ENCODE assay signal across 8 cellular contexts in the genomic region with DNA sequence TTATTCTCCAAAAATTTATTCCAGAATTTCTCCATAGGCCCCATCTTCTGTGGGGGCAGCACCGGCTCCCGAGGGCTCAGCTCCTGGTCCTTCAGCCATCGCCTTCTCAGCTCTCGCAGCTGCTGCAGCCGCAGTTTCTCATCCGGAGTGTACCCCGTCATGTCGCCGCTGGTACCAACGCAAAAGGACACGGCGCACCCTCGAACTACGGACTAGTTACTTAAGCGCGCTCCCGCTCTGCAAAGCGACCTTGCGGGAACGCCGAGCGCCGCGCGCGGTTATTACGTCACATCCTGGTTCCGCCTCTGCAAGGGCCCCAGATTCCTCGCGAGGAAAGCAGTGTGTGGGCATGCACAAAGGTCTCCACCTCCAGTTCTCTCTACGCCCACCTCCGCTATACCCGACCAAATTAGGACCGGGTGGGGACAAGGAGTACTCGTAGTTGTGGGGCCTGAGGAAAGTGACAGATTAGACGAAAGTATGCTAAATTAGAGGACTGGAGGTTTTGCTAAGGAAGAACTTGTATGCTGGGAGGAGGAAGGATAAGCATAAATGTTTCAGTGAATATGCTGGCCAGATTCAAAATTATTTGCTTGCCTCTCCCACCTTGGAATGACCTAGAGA. TPM values are rescaled to one million over a fixed set of nuclear protein-coding genes. Genes with fewer than 3 reads are reported as not detected.
DNase-seq lines count a peak whose midpoint lies in the region; ATAC-seq, FAIRE-seq and TF ChIP-seq lines count a peak whose summit lies in the region.

TSS of gene NDUFB6 (minus strand) at position 260 of the 624 bp plus-strand sequence. CDS start at position 161, 99 bp downstream.

- H3K9me2 ChIP-seq in OCI-LY7 (ENCODE audit: insufficient read depth, low read length): no peaks in the 10 kb centered on the region

- CTCF ChIA-PET in OCI-LY7 (lab: Charles Lee; ENCODE audit: unreplicated experiment) (interaction anchor here (1.2 to 2.1 kb wide), 4 partner anchors 8 to 194 kb away, joined by 3 to 10 read pairs (median 8); no protein-coding TSS in a partner anchor), endothelial cell of umbilical vein (lab: Charles Lee) (interaction anchor here (1.0 to 20.3 kb wide), 14 partner anchors 8 to 395 kb away, joined by 3 to 1384 read pairs (median 8); partner anchors contain the start of genes ACO1, RIGI, SMIM27 and TOPORS)

- H3K79me2 ChIP-seq in OCI-LY7 (ENCODE audit: insufficient read depth, low read depth, low read length) (peaks cover 34% of the 10 kb centered on the region), endothelial cell of umbilical vein (ENCODE audit: control insufficient read depth, insufficient read depth, low read length) (peaks cover 30% of the 10 kb centered on the region)

- H3K4me2 ChIP-seq in OCI-LY7 (ENCODE audit: low read length): peak within 1 kb of the TSS; percentile 93
- H3K4me2 ChIP-seq in endothelial cell of umbilical vein (ENCODE audit: insufficient read depth, low read length): peak within 1 kb of the TSS; percentile 86

- H3K9me1 ChIP-seq in endothelial cell of umbilical vein (replicated peaks; ENCODE audit: control insufficient read depth, extremely low read depth, insufficient read depth, low read length): no peaks in the 10 kb centered on the region

- no TSS peak for BruUV-seq in OCI-LY7 (replicated peaks; lab: Mats Ljungman, UMichigan)
- no TSS peak for BruUV-seq in endothelial cell of umbilical vein (replicated peaks; lab: Mats Ljungman, UMichigan)

- no peaks in the 10 kb centered on the region for H3K9me3 ChIP-seq in OCI-LY7 (ENCODE audit: low read length)
- no peaks in the 10 kb centered on the region for H3K9me3 ChIP-seq in endothelial cell of umbilical vein (replicated peaks; ENCODE audit: control insufficient read depth, insufficient read depth, low read length)
- no peaks in the 10 kb centered on the region for H3K9me3 ChIP-seq in mononuclear cell (ENCODE audit: low read depth, low read length)

- ATAC-seq in GM21526 (IDR thresholded peaks at IDR 0.05; ENCODE audit: low FRiP score, unreplicated experiment): peak; percentile 80

- intact Hi-C loops in OCI-LY7 (cut with micrococcal nuclease; ENCODE audit: unreplicated experiment) (loop anchor here (1.0 to 5.0 kb wide), 4 partner anchors 21 to 195 kb away; partner anchors contain the start of genes ACO1, SMIM27 and TOPORS), endothelial cell of umbilical vein (cut with micrococcal nuclease) (loop anchor here (1.0 kb wide), 5 partner anchors 21 to 194 kb away; partner anchors contain the start of genes ACO1, RIGI, SMIM27 and TOPORS)

- peak; percentile 81 for FAIRE-seq in endothelial cell of umbilical vein (lab: Jason Lieb, UNC)

- TF ChIP-seq CTCF in OCI-LY7 (conservative IDR thresholded peaks at IDR 0.05; ENCODE audit: low read length) (no peak), endothelial cell of umbilical vein (IDR thresholded peaks at IDR 0.05; ENCODE audit: extremely low read depth in 1 of 2, insufficient read depth in 1 of 2, low read depth in 1 of 2, low read length in 2 of 2) (no peak)

- 0 out of 2 replicates have a peak, but pooled peaks cover 8% of the 10 kb centered on the region for H4K20me1 ChIP-seq in OCI-LY7 (ENCODE audit: insufficient read depth, low read length)
- H4K20me1 ChIP-seq in endothelial cell of umbilical vein (replicated peaks; ENCODE audit: control insufficient read depth, extremely low read depth, insufficient read depth, low read length): no peaks in the 10 kb centered on the region

- H3K36me3 ChIP-seq in OCI-LY7 (ENCODE audit: insufficient read depth, low read length) (peaks cover 14% of the 10 kb centered on the region), endothelial cell of umbilical vein (ENCODE audit: control insufficient read depth in 2 of 2, extremely low read depth in 1 of 2, insufficient read depth in 2 of 2, low read length in 2 of 2) (no peaks in the 10 kb centered on the region)

- peak within 1 kb of the TSS; percentile 76 for H3K9ac ChIP-seq in endothelial cell of umbilical vein (replicated peaks; ENCODE audit: extremely low read depth, insufficient read depth, low read length)

- POLR2A ChIA-PET in OCI-LY7 (lab: Charles Lee): interaction anchor here (0.5 to 3.5 kb wide), 18 partner anchors 9 to 453 kb away, joined by 3 to 19 read pairs (median 6); partner anchors contain the start of gene RIGI
- POLR2A ChIA-PET in endothelial cell of umbilical vein (lab: Charles Lee): interaction anchor here (0.6 kb wide), 1 partner anchor 412 kb away, joined by 6 read pairs; no protein-coding TSS in a partner anchor

- H3K27me3 ChIP-seq in endothelial cell of umbilical vein (ENCODE audit: control insufficient read depth in 2 of 2, insufficient read depth in 2 of 2, low read length in 2 of 2) (peaks cover 0 to 4% of the 10 kb centered on the region in 2 experiments), mononuclear cell (ENCODE audit: insufficient read depth, low read length) (peaks cover 4% of the 10 kb centered on the region)

- DNase-seq in D341Med (ENCODE audit: low spot score): peak; percentile 92
- DNase-seq in HuH-7.5 (ENCODE audit: low spot score): peak; percentile 63
- DNase-seq in OCI-LY7 (ENCODE audit: low spot score): peak; percentile 98
- DNase-seq in activated T-cell treated with anti-CD3 and anti-CD28 coated beads for 1 hour (ENCODE audit: low read depth): peak; percentile 90
- DNase-seq in endothelial cell of umbilical vein (ENCODE audit: low read depth, low spot score): peak; percentile 92
- peak; percentile 93 to 96 for DNase-seq in stimulated activated CD8-positive, alpha-beta memory T cell treated with anti-CD3 and anti-CD28 coated beads, Interleukin-4, amount 100 ng/mL, for 1 hour (ENCODE audit: low read depth in 2 of 2, low spot score in 1 of 2)

- peak within 1 kb of the TSS; percentile 77 for H3K27ac ChIP-seq in OCI-LY7 (ENCODE audit: low read depth, low read length, poor library complexity, severe bottlenecking)
- H3K27ac ChIP-seq in endothelial cell of umbilical vein (ENCODE audit: insufficient read depth, low read depth, low read length): peak within 1 kb of the TSS; percentile 54

- dilution Hi-C loops in endothelial cell of umbilical vein (cut with MboI; ENCODE audit: extremely low pct_ligation_motif_present, low sequenced_read_pairs): loop anchor here (25.0 kb wide), 1 partner anchor 186 kb away; the partner anchor contains the start of gene ACO1

- H3K4me1 ChIP-seq in OCI-LY7 (ENCODE audit: insufficient read depth, low read length, poor library complexity, severe bottlenecking) (peaks cover 37% of the 10 kb centered on the region), endothelial cell of umbilical vein (ENCODE audit: control insufficient read depth, extremely low read depth, insufficient read depth, low read length) (peaks cover 18% of the 10 kb centered on the region), mononuclear cell (ENCODE audit: insufficient read depth, low read length) (peaks cover 15% of the 10 kb centered on the region)

- H3K4me3 ChIP-seq in OCI-LY7 (ENCODE audit: low read depth, low read length, poor library complexity, severe bottlenecking) (peak within 1 kb of the TSS; percentile 98), endothelial cell of umbilical vein (replicated peaks in 1 of 3; ENCODE audit: insufficient read depth in 1 of 3, low read depth in 1 of 3, low read length in 3 of 3) (peak within 1 kb of the TSS; percentile 78 to 89 (median 88)), mononuclear cell (ENCODE audit: low read length) (peak within 1 kb of the TSS; percentile 94)

- TF ChIP-seq POLR2A in endothelial cell of umbilical vein (IDR thresholded peaks at IDR 0.05; ENCODE audit: low read depth, low read length): peak; percentile 76

- H2AFZ ChIP-seq in OCI-LY7 (ENCODE audit: low read length) (peak within 1 kb of the TSS; percentile 83), endothelial cell of umbilical vein (ENCODE audit: low read depth, low read length) (peak within 1 kb of the TSS; percentile 82)

TF ChIP-seq in endothelial cell of umbilical vein, 7 proteins besides CTCF, POLR2A, EP300 and RAD21:
- no peak for TF ChIP-seq JUN (IDR thresholded peaks at IDR 0.05; ENCODE audit: borderline replicate concordance, insufficient read depth, insufficient read length, low read depth)
- TF ChIP-seq MAX (IDR thresholded peaks at IDR 0.05; ENCODE audit: insufficient read depth, insufficient read length): no peak
- TF ChIP-seq EZH2 (IDR thresholded peaks at IDR 0.05; ENCODE audit: borderline replicate concordance, low read depth, low read length, severe bottlenecking): no peak
- TF ChIP-seq GATA2 (IDR thresholded peaks at IDR 0.05; ENCODE audit: insufficient read depth, insufficient read length, low read depth, low read length): no peak
- TF ChIP-seq FOS (IDR thresholded peaks at IDR 0.05; ENCODE audit: borderline replicate concordance, insufficient read depth, low read length): no peak
- TF ChIP-seq MYC (IDR thresholded peaks at IDR 0.05; ENCODE audit: low read depth, low read length): peak; percentile 18
- peak; percentile 54 for TF ChIP-seq POLR2AphosphoS5 (IDR thresholded peaks at IDR 0.05; ENCODE audit: insufficient read depth, low read depth, low read length)

RNA-seq across cellular contexts. Expression of gene NDUFB6, which starts in this region (rescaled TPM):
- 69.5 and 75.1 TPM in 2 replicates for total RNA-seq in OCI-LY7 (2014; rRNA removed; shearing (Covaris generic))
- 48.6 and 54.0 TPM in 2 replicates for total RNA-seq in OCI-LY7 (2022)
- total RNA-seq in endothelial cell of umbilical vein: 53.5 and 54.2 TPM in 2 replicates
- polyA plus RNA-seq in endothelial cell of umbilical vein: 35.8 and 59.2 TPM in 2 replicates
- 61.4 and 72.8 TPM in 2 replicates for polyA plus RNA-seq in endothelial cell of umbilical vein (2011; cell fraction: cytosol; rRNA removed)
- 22.9 TPM in 2 replicates for polyA plus RNA-seq in endothelial cell of umbilical vein (2011; cell fraction: nucleus; rRNA removed)
- 54.9 and 57.8 TPM in 2 replicates for polyA plus RNA-seq in endothelial cell of umbilical vein (2012)
- 12.0 and 12.4 TPM in 2 replicates for polyA minus RNA-seq in endothelial cell of umbilical vein
- polyA minus RNA-seq in endothelial cell of umbilical vein (2011; cell fraction: cytosol; rRNA and poly(A)+ RNA removed): 47.4 TPM
- polyA minus RNA-seq in endothelial cell of umbilical vein (2011; cell fraction: nucleus; rRNA and poly(A)+ RNA removed): 3.7 and 7.2 TPM in 2 replicates
- total RNA-seq in mononuclear cell: 6.5 TPM

Comparison
In these comparisons a context has a peak if more than half of its experiments do, and no peak if none do; other contexts are left out.
1. Peak in every context shown above with its lines: DNase-seq, ATAC-seq, H3K4me3 ChIP-seq and H3K27ac ChIP-seq.